Comparison of ENCODE assay signal across 1 cellular context in the genomic region with DNA sequence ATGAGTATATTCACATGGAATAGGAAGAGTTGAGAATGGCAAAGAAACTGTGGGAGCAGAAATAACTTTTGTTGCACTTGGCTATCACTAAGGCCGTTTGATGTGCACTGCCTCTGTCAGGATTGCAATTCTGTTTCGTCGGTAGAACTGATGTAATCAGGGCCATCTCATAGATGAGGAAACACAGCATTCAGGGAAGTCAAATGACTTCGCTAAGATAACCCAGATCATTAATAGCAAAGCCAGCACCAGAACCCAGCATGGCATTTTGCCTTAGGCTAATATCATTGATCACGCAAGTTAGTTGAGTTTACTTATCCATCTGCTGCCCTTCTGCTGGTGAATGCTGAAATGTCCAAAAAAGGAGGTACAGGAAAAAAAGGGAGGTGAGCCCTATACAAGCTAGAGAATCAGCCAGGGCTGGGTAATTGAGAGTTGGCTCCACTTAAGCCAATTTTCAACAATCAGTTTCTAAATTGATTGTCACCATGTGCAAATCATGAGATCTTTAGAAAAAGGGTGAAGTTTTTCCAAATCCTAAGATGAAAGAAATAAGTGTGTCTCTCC.
A peak's percentile ranks its signal among the peaks of the same experiment; 100 is the strongest.
TF ChIP-seq lines count a peak whose summit lies in the region.

No MANE protein-coding gene starts in this region.

TF ChIP-seq in K562, 482 proteins besides CTCF, POLR2A, EP300 and RAD21 (continued from another document and continues in another):
- TF ChIP-seq ELF2 (CRISPR knock-in tag; IDR thresholded peaks at IDR 0.05) (peak; percentile 57; the same call in 1 of the 2 replicates), BACH1 (tag; IDR thresholded peaks at IDR 0.05) (no peak), ZNF785 (CRISPR knock-in tag; IDR thresholded peaks at IDR 0.05) (no peak), SMAD1 (IDR thresholded peaks at IDR 0.05; ENCODE audit: low read depth, low read length, partially characterized antibody) (no peak), TGIF2 (CRISPR knock-in tag; IDR thresholded peaks at IDR 0.05) (no peak), ARID1B (IDR thresholded peaks at IDR 0.05) (no peak), THRAP3 (IDR thresholded peaks at IDR 0.05; ENCODE audit: borderline replicate concordance) (no peak), TBP (optimal IDR thresholded peaks at IDR 0.05; ENCODE audit: low read depth, low read length) (no peak), RNF2 (IDR thresholded peaks at IDR 0.05) (no peak), HES1 (IDR thresholded peaks at IDR 0.05; ENCODE audit: low read depth) (no peak), ZNF23 (CRISPR knock-in tag; IDR thresholded peaks at IDR 0.05) (no peak), BCLAF1 (IDR thresholded peaks at IDR 0.05; ENCODE audit: borderline replicate concordance in 1 of 2, control insufficient read depth in 1 of 2, low read depth in 2 of 2, low read length in 1 of 2) (no peak), HOXB6 (CRISPR knock-in tag; IDR thresholded peaks at IDR 0.05; ENCODE audit: borderline replicate concordance) (no peak), MTA2 (IDR thresholded peaks at IDR 0.05; ENCODE audit: low read depth) (no peak), ZNF609 (CRISPR knock-in tag; IDR thresholded peaks at IDR 0.05; ENCODE audit: borderline replicate concordance) (no peak), ZNF431 (CRISPR knock-in tag; IDR thresholded peaks at IDR 0.05) (no peak), NFRKB (IDR thresholded peaks at IDR 0.05; ENCODE audit: low read depth) (no peak), BMI1 (IDR thresholded peaks at IDR 0.05; ENCODE audit: low read length) (no peak), ZNF395 (CRISPR knock-in tag; IDR thresholded peaks at IDR 0.05) (no peak), ZNF79 (CRISPR knock-in tag; IDR thresholded peaks at IDR 0.05; ENCODE audit: low read depth) (no peak), ZNF699 (CRISPR knock-in tag; IDR thresholded peaks at IDR 0.05; ENCODE audit: insufficient replicate concordance) (no peak), KLF16 (IDR thresholded peaks at IDR 0.05) (no peak), NR4A1 (CRISPR knock-in tag; IDR thresholded peaks at IDR 0.05) (no peak), NR4A1 (tag; IDR thresholded peaks at IDR 0.05) (no peak), RBFOX2 (IDR thresholded peaks at IDR 0.05; ENCODE audit: low read depth, low read length) (no peak), JUND (IDR thresholded peaks at IDR 0.05; ENCODE audit: borderline replicate concordance, low read depth, low read length) (no peak; the same call in 1 of the 2 replicates), JUND (tag; IDR thresholded peaks at IDR 0.05; ENCODE audit: borderline replicate concordance, low read depth, low read length) (peak; percentile 22; the same call in 1 of the 3 replicates), EWSR1 (IDR thresholded peaks at IDR 0.05; ENCODE audit: borderline replicate concordance, low read depth, partially characterized antibody) (no peak), ZBTB7A (IDR thresholded peaks at IDR 0.05; ENCODE audit: borderline replicate concordance, control insufficient read depth, low read depth, low read length) (no peak), CBX1 (IDR thresholded peaks at IDR 0.05; ENCODE audit: low read depth) (no peak), ZNF561 (CRISPR knock-in tag; conservative IDR thresholded peaks at IDR 0.05) (no peak), ZNF75A (CRISPR knock-in tag; IDR thresholded peaks at IDR 0.05) (no peak)
- TF ChIP-seq, protein P1, sequence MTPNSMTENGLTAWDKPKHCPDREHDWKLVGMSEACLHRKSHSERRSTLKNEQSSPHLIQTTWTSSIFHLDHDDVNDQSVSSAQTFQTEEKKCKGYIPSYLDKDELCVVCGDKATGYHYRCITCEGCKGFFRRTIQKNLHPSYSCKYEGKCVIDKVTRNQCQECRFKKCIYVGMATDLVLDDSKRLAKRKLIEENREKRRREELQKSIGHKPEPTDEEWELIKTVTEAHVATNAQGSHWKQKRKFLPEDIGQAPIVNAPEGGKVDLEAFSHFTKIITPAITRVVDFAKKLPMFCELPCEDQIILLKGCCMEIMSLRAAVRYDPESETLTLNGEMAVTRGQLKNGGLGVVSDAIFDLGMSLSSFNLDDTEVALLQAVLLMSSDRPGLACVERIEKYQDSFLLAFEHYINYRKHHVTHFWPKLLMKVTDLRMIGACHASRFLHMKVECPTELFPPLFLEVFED (CRISPR knock-in tag; conservative IDR thresholded peaks at IDR 0.05) = no peak
- TF ChIP-seq, protein P2, sequence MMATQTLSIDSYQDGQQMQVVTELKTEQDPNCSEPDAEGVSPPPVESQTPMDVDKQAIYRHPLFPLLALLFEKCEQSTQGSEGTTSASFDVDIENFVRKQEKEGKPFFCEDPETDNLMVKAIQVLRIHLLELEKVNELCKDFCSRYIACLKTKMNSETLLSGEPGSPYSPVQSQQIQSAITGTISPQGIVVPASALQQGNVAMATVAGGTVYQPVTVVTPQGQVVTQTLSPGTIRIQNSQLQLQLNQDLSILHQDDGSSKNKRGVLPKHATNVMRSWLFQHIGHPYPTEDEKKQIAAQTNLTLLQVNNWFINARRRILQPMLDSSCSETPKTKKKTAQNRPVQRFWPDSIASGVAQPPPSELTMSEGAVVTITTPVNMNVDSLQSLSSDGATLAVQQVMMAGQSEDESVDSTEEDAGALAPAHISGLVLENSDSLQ (IDR thresholded peaks at IDR 0.05) = peak; percentile 28; the same call in 1 of the 2 replicates
- TF ChIP-seq, protein P3, sequence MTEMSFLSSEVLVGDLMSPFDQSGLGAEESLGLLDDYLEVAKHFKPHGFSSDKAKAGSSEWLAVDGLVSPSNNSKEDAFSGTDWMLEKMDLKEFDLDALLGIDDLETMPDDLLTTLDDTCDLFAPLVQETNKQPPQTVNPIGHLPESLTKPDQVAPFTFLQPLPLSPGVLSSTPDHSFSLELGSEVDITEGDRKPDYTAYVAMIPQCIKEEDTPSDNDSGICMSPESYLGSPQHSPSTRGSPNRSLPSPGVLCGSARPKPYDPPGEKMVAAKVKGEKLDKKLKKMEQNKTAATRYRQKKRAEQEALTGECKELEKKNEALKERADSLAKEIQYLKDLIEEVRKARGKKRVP (CRISPR knock-in tag; IDR thresholded peaks at IDR 0.05) = peak; percentile 72; the same call in 1 of the 2 replicates
- TF ChIP-seq, protein P4, sequence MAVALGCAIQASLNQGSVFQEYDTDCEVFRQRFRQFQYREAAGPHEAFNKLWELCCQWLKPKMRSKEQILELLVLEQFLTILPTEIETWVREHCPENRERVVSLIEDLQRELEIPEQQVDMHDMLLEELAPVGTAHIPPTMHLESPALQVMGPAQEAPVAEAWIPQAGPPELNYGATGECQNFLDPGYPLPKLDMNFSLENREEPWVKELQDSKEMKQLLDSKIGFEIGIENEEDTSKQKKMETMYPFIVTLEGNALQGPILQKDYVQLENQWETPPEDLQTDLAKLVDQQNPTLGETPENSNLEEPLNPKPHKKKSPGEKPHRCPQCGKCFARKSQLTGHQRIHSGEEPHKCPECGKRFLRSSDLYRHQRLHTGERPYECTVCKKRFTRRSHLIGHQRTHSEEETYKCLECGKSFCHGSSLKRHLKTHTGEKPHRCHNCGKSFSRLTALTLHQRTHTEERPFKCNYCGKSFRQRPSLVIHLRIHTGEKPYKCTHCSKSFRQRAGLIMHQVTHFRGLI (CRISPR knock-in tag; IDR thresholded peaks at IDR 0.05) = no peak
- TF ChIP-seq, protein P5, sequence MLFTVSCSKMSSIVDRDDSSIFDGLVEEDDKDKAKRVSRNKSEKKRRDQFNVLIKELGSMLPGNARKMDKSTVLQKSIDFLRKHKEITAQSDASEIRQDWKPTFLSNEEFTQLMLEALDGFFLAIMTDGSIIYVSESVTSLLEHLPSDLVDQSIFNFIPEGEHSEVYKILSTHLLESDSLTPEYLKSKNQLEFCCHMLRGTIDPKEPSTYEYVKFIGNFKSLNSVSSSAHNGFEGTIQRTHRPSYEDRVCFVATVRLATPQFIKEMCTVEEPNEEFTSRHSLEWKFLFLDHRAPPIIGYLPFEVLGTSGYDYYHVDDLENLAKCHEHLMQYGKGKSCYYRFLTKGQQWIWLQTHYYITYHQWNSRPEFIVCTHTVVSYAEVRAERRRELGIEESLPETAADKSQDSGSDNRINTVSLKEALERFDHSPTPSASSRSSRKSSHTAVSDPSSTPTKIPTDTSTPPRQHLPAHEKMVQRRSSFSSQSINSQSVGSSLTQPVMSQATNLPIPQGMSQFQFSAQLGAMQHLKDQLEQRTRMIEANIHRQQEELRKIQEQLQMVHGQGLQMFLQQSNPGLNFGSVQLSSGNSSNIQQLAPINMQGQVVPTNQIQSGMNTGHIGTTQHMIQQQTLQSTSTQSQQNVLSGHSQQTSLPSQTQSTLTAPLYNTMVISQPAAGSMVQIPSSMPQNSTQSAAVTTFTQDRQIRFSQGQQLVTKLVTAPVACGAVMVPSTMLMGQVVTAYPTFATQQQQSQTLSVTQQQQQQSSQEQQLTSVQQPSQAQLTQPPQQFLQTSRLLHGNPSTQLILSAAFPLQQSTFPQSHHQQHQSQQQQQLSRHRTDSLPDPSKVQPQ (CRISPR knock-in tag; IDR thresholded peaks at IDR 0.05; ENCODE audit: borderline replicate concordance) = no peak
- TF ChIP-seq, protein P6, sequence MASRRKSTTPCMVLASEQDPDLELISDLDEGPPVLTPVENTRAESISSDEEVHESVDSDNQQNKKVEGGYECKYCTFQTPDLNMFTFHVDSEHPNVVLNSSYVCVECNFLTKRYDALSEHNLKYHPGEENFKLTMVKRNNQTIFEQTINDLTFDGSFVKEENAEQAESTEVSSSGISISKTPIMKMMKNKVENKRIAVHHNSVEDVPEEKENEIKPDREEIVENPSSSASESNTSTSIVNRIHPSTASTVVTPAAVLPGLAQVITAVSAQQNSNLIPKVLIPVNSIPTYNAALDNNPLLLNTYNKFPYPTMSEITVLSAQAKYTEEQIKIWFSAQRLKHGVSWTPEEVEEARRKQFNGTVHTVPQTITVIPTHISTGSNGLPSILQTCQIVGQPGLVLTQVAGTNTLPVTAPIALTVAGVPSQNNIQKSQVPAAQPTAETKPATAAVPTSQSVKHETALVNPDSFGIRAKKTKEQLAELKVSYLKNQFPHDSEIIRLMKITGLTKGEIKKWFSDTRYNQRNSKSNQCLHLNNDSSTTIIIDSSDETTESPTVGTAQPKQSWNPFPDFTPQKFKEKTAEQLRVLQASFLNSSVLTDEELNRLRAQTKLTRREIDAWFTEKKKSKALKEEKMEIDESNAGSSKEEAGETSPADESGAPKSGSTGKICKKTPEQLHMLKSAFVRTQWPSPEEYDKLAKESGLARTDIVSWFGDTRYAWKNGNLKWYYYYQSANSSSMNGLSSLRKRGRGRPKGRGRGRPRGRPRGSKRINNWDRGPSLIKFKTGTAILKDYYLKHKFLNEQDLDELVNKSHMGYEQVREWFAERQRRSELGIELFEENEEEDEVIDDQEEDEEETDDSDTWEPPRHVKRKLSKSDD (conservative IDR thresholded peaks at IDR 0.05; ENCODE audit: low read length) = no peak
